15 cellular contexts compared by ENCODE assay signal in the genomic region with DNA sequence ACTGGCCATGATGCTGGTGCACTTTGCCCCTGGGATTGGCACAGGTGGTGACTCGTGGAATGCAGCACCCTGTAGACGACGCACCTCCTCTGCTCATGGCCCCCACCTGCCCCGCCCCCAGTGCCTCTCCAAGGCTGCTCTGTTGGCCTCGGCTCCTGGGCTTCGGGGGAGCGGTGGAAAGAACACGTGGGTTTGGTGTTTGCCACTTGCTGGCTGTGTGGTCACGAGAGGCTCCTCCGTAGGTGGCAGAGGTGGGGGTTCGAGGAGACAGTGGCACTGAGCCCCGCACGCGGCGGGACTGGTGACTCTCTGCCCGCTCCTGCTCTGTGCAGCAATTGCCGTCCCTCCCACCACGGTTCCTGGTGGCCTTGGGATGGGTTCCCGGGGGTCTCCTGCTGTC.
A peak's percentile ranks its signal among the peaks of the same experiment; 100 is the strongest.
DNase-seq lines count a peak whose midpoint lies in the region; ATAC-seq and TF ChIP-seq lines count a peak whose summit lies in the region.
"Had no signal": no experiment of that assay in that cellular context is flagged by ENCODE, and none has a peak within 500 bp of the region (broad histone marks: within the 10 kb centered on the region; RNA-seq: fewer than 3 reads in every experiment).

No MANE protein-coding gene starts in this region.

- peak in 1 of 4 donors; percentile 29 for ATAC-seq in right lobe of liver
- no peak for ATAC-seq in GM18505 (IDR thresholded peaks at IDR 0.05; ENCODE audit: unreplicated experiment)

- H3K4me3 Mint-ChIP-seq in Caco-2 (ENCODE audit: unreplicated experiment) = no peak overlapping the region
- H3K4me3 Mint-ChIP-seq: CD4-positive, alpha-beta T cell had no signal

- no peaks in the 10 kb centered on the region for H3K9me3 Mint-ChIP-seq in Caco-2 (ENCODE audit: unreplicated experiment)
- H3K9me3 Mint-ChIP-seq: CD4-positive, alpha-beta T cell had no signal

- 80% methylated on average over 1 of the region's 19 CpGs for WGBS in right lobe of liver (ENCODE audit: insufficient coverage, low coverage, low lambda C conversion rate, missing lambda C conversion rate)
- 83 to 91% (median 89%) methylated on average over 15 to 19 of the region's 19 CpGs for WGBS in spleen, 5 donors

- intact Hi-C loops in Caco-2 (cut with micrococcal nuclease; ENCODE audit: unreplicated experiment) = no loop called here
- intact Hi-C loops in right lobe of liver (cut with DNase I) = no loop called here
- intact Hi-C loops in spleen (cut with DNase I; ENCODE audit: low total_unique reads) = no loop called here

- no TSS peak for BruUV-seq in Caco-2 (replicated peaks; lab: Mats Ljungman, UMichigan)

- H3K27me3 Mint-ChIP-seq in Caco-2 (ENCODE audit: insufficient read depth, unreplicated experiment) = no peaks in the 10 kb centered on the region
- H3K27me3 Mint-ChIP-seq: CD4-positive, alpha-beta T cell had no signal

- H3K27ac Mint-ChIP-seq in Caco-2 (ENCODE audit: unreplicated experiment) = peak overlapping the region; percentile 55
- H3K27ac Mint-ChIP-seq: CD4-positive, alpha-beta T cell had no signal

- H3K4me1 Mint-ChIP-seq in Caco-2 (ENCODE audit: low read depth, unreplicated experiment) = no peaks in the 10 kb centered on the region

- H3K4me1 ChIP-seq in Caco-2 (peaks cover 6% of the 10 kb centered on the region), Peyer's patch (no peaks in the 10 kb centered on the region), right lobe of liver (no peaks in the 10 kb centered on the region), spleen (peaks cover 0 to 5% (median 0%) of the 10 kb centered on the region in 6 donors)
- H3K4me1 ChIP-seq: HAP-1 had no signal

- peaks cover 27% of the 10 kb centered on the region for H3K36me3 Mint-ChIP-seq in Caco-2 (ENCODE audit: insufficient read depth, unreplicated experiment)

- TF ChIP-seq CTCF in Caco-2 (IDR thresholded peaks at IDR 0.05; ENCODE audit: insufficient read depth in 1 of 2, low read depth in 1 of 2, low read length in 1 of 2, severe bottlenecking in 1 of 2, unreplicated experiment in 1 of 2) = no peak
- TF ChIP-seq CTCF in Peyer's patch (IDR thresholded peaks at IDR 0.05) = no peak
- TF ChIP-seq CTCF in right lobe of liver (IDR thresholded peaks at IDR 0.05) = no peak
- TF ChIP-seq CTCF in spleen (IDR thresholded peaks at IDR 0.05 in 8 of 11, conservative IDR thresholded peaks at IDR 0.05 in 3 of 11) = no peak

- no peak for TF ChIP-seq POLR2A in Peyer's patch (IDR thresholded peaks at IDR 0.05)
- TF ChIP-seq POLR2A in right lobe of liver (IDR thresholded peaks at IDR 0.05) = no peak
- TF ChIP-seq POLR2A in spleen (IDR thresholded peaks at IDR 0.05) = no peak
- TF ChIP-seq POLR2A in GM18505 (IDR thresholded peaks at IDR 0.05; ENCODE audit: borderline replicate concordance, extremely low read depth, insufficient read depth, insufficient read length) = no peak

- H3K9me3 ChIP-seq in Caco-2 = no peaks in the 10 kb centered on the region
- no peaks in the 10 kb centered on the region for H3K9me3 ChIP-seq in Peyer's patch
- no peaks in the 10 kb centered on the region for H3K9me3 ChIP-seq in right lobe of liver
- no peaks in the 10 kb centered on the region for H3K9me3 ChIP-seq in spleen
- H3K9me3 ChIP-seq: HAP-1 had no signal

- no peak for DNase-seq in Caco-2
- DNase-seq in Peyer's patch = peak in 2 of 3 donors; percentile 59
- peak in 2 of 3 donors; percentile 18 to 39 for DNase-seq in right lobe of liver
- peak; percentile 56 for DNase-seq in spleen
- no peak for DNase-seq in ureter (ENCODE audit: low spot score)
- no peak for DNase-seq in SW 1271 (lab: John Stamatoyannopoulos, UW)
- DNase-seq: Calu3; CD4-positive, alpha-beta T cell; NCI-H1417; NCI-H187 treated with DMSO at 0.1 percent for 48 hours; NCI-H446; NCI-H69; NK-92 treated with Interleukin-12 subunit alpha and Interleukin-12 subunit beta, amount 100 ng/mL, for 24 hours had no signal

- no peak overlapping the region for H3K4me3 ChIP-seq in Caco-2 (ENCODE audit: low read depth, low read length)
- H3K4me3 ChIP-seq in Peyer's patch = no peak overlapping the region
- no peak overlapping the region for H3K4me3 ChIP-seq in right lobe of liver
- H3K4me3 ChIP-seq in spleen = no peak overlapping the region
- H3K4me3 ChIP-seq: HAP-1 had no signal

- POLR2A ChIA-PET in Caco-2 (lab: Charles Lee) = no interaction called here

- H3K36me3 ChIP-seq in Caco-2 (ENCODE audit: control insufficient read depth, insufficient read depth, low read length) (peaks cover 2% of the 10 kb centered on the region; the same call in 1 of the 2 replicates), Peyer's patch (peaks cover 0 to 34% (median 0%) of the 10 kb centered on the region in 3 donors), right lobe of liver (peaks cover 0 to 14% (median 3%) of the 10 kb centered on the region in 4 donors), spleen (peaks cover 0 to 91% (median 46%) of the 10 kb centered on the region in 6 donors)

- no peak overlapping the region for H3K27ac ChIP-seq in Peyer's patch
- H3K27ac ChIP-seq in right lobe of liver = no peak overlapping the region
- H3K27ac ChIP-seq in spleen = no peak overlapping the region

- CTCF ChIA-PET in Caco-2 (lab: Charles Lee) = no interaction called here

- H3K27me3 ChIP-seq in Caco-2 (replicated peaks; ENCODE audit: control insufficient read depth, insufficient read depth, low read length) (no peaks in the 10 kb centered on the region), Peyer's patch (no peaks in the 10 kb centered on the region), right lobe of liver (no peaks in the 10 kb centered on the region), spleen (replicated peaks in 1 of 7) (no peaks in the 10 kb centered on the region)

Comparison
In these comparisons a context has a peak if more than half of its experiments do, and no peak if none do; other contexts are left out.
1. DNase-seq: peak in Peyer's patch (2 of 3), right lobe of liver (2 of 3) and spleen (single experiment); none in Caco-2 (0 of 2), ureter (single experiment) and SW 1271 (0 of 2).